Comparison of ENCODE assay signal across 8 cellular contexts in the genomic region with DNA sequence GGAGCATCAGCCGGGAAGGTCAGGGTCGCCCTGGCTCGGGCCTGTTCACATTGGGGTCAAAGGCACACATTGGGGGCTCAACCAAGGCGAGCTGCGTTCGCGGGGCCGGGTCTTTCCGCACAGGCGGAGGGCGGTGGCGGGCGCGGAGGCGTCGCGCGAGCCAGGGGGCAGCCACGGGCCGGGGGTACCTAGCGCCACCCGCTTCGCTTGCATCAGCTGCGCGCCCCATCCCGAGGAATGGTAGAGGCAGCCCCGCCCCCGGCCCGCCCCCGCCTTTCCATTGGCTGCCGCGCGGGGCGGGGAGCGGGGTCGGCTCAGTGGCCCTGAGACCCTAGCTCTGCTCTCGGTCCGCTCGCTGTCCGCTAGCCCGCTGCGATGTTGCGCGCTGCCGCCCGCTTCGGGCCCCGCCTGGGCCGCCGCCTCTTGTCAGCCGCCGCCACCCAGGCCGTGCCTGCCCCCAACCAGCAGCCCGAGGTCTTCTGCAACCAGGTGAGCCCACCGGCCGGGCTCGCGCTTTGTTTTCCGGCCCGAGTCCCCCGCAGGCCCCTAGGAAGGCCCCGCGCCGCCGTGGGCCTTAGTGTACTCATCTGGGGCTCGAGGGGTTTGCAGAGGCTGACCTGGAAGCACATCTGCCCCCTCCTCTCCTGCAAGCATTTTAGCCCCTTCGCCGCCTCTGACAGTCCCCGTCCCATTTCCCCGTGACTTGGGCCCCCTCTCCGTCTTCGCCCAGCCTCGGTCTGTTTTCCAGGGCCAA. TPM values are rescaled to one million over a fixed set of nuclear protein-coding genes. Genes with fewer than 3 reads are reported as not detected.
DNase-seq lines count a peak whose midpoint lies in the region; ATAC-seq and TF ChIP-seq lines count a peak whose summit lies in the region.

A gene (plus strand): TSS at position 326 of the 754 bp plus-strand sequence. CDS start 50 bp downstream, at position 376.

- H3K27ac ChIP-seq in ectodermal cell (ENCODE audit: insufficient read depth, low read depth, low read length, poor library complexity, severe bottlenecking) = no peak within 1 kb of the TSS
- peak within 1 kb of the TSS; percentile 92 to 99 (median 98) for H3K27ac ChIP-seq in right lobe of liver

- intact Hi-C loops in right lobe of liver (cut with DNase I) = no loop called here

- TF ChIP-seq CTCF in right lobe of liver (IDR thresholded peaks at IDR 0.05) = peak in 1 of 4 donors; percentile 26

- H3K9me3 ChIP-seq in ectodermal cell (ENCODE audit: control insufficient read depth, low read length) (no peaks in the 10 kb centered on the region), right lobe of liver (no peaks in the 10 kb centered on the region)

- peak; percentile 96 for TF ChIP-seq POLR2A in right lobe of liver (IDR thresholded peaks at IDR 0.05)

- peak; percentile 7 to 18 for DNase-seq in activated CD4-positive, alpha-beta T cell treated with anti-CD3 and anti-CD28 coated beads for 24 hours (ENCODE audit: low read depth in 2 of 2)
- DNase-seq in activated CD4-positive, alpha-beta T cell treated with anti-CD3 and anti-CD28 coated beads for 1 hour = no peak
- DNase-seq in LoVo (ENCODE audit: low spot score) = peak; percentile 88
- DNase-seq in activated CD4-positive, alpha-beta T cell treated with anti-CD3 and anti-CD28 coated beads for 4 hours = peak; percentile 15 to 19
- DNase-seq in right lobe of liver = peak; percentile 88 to 91 (median 88)
- peak; percentile 9 for DNase-seq in stimulated activated CD4-positive, alpha-beta T cell treated with anti-CD3 and anti-CD28 coated beads, Interleukin-4, amount 100 ng/mL, for 24 hours

- peaks cover 20% of the 10 kb centered on the region for H3K27me3 ChIP-seq in ectodermal cell (ENCODE audit: control insufficient read depth, insufficient read depth, low read length, poor library complexity, severe bottlenecking)
- no peaks in the 10 kb centered on the region for H3K27me3 ChIP-seq in right lobe of liver

- no peaks in the 10 kb centered on the region for H3K4me1 ChIP-seq in ectodermal cell (ENCODE audit: control insufficient read depth, insufficient read depth, low read length)
- peaks cover 0 to 42% (median 17%) of the 10 kb centered on the region in 4 donors for H3K4me1 ChIP-seq in right lobe of liver

- 1% methylated on average over 73 of the region's 73 CpGs for WGBS in ectodermal cell, 2 experiments
- WGBS in right lobe of liver (ENCODE audit: insufficient coverage, low coverage, low lambda C conversion rate, missing lambda C conversion rate) = 0% methylated on average over 11 of the region's 73 CpGs

- ATAC-seq in right lobe of liver = peak; percentile 90 to 98 (median 94)
- no peak for ATAC-seq in HG02973 (IDR thresholded peaks at IDR 0.05; ENCODE audit: unreplicated experiment)

- H3K36me3 ChIP-seq in ectodermal cell (ENCODE audit: control insufficient read depth, insufficient read depth, low read length) (no peaks in the 10 kb centered on the region), right lobe of liver (peaks cover 0 to 6% (median 0%) of the 10 kb centered on the region in 4 donors)

- H3K4me3 ChIP-seq in ectodermal cell (ENCODE audit: insufficient read depth, low read depth, low read length) (peak within 1 kb of the TSS; percentile 70), right lobe of liver (peak within 1 kb of the TSS; percentile 93 to 98 (median 94))

RNA-seq across cellular contexts. Expression of the gene that starts here (rescaled TPM):
- 57.5 TPM for polyA plus RNA-seq in ectodermal cell (2013, experiment 1 of 4)
- polyA plus RNA-seq in ectodermal cell (2013, experiment 2 of 4) = 66.4 TPM
- polyA plus RNA-seq in ectodermal cell (2013, experiment 3 of 4) = 45.2 TPM
- 49.4 TPM for polyA plus RNA-seq in ectodermal cell (2013, experiment 4 of 4)
- 1,000 to 10,000 TPM in 2 of 6 experiments, 100 to 1,000 TPM in 4; 287 to 1,060 (median 749) TPM for total RNA-seq in right lobe of liver
